ENCODE assay signal across 9 cellular contexts in the genomic region with DNA sequence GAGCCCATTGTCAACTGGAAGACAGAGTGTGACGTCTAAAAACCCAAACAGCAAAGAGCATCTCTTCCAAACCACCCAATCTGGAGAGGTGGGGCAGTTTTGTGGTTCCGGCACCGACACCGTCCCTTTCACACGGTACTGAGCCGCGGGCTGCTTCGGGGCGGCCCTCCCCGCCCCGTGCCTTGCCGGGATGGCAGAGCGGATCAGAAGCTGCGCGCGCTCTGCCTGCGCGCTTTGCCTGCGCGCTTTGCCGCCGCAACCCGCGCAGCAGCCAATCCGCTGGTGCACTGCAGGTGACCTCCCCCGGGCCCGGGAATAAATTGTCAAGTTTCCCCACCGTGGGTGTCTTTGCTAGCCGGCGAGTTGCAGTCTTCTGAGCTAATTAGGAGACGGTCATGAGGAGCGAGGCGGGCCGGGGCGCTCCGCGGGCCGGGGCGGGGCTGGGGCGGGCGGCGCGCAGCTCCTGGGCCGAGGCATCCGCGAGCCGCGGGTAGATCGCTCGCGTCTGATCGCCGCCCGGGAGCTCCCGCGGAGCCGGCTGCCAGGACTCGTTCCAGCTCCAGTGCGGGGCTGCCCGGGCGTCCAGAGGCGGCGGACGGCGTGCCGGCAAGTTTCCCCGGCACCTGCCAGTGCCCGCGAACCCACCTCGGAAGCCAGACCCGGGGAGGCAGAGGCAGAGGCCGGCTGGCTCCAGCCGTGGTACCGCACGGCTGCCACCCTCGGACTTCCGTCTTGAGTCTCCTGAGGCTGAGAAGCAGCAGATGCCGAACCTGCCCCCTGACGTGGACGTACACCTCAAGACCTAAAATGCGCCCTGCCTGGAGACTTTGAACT.
DNase-seq lines count a peak whose midpoint lies in the region; TF ChIP-seq lines count a peak whose summit lies in the region.
"Had no signal": no experiment of that assay in that cellular context is flagged by ENCODE, and none has a peak within 500 bp of the region (broad histone marks: within the 10 kb centered on the region; RNA-seq: fewer than 3 reads in every experiment).

No MANE protein-coding gene starts in this region.

- H3K9me3 ChIP-seq in breast epithelium (no peaks in the 10 kb centered on the region), mesenchymal stem cell (ENCODE audit: control insufficient read depth, low read length) (peaks cover 4% of the 10 kb centered on the region)

- no peak for TF ChIP-seq POLR2A in breast epithelium (IDR thresholded peaks at IDR 0.05)

- H3K36me3 ChIP-seq in breast epithelium (no peaks in the 10 kb centered on the region), mesenchymal stem cell (ENCODE audit: control insufficient read depth in 1 of 2, insufficient read depth in 2 of 2, low read depth in 1 of 2, low read length in 2 of 2) (no peaks in the 10 kb centered on the region)

- H3K27me3 Mint-ChIP-seq in type B pancreatic cell: peaks cover 62% of the 10 kb centered on the region
- peaks cover 26% of the 10 kb centered on the region for H3K27me3 Mint-ChIP-seq in activated T-helper 1 cell treated with anti-CD3 and anti-CD28 coated beads, Interleukin-12 subunit alpha, Interleukin-12 subunit beta, Interleukin-2, Interleukin-4 antibody, amounts not matched to agents 30 ng/mL and 10 ng/mL and 1 ng/mL, durations not matched to agents 14 hours and 24 hours and 36 hours (ENCODE audit: insufficient read depth)

- H2BK15ac ChIP-seq in mesenchymal stem cell (ENCODE audit: low read depth, poor library complexity, severe bottlenecking): no peak overlapping the region

- peaks cover 42% of the 10 kb centered on the region for H3K4me1 Mint-ChIP-seq in type B pancreatic cell (ENCODE audit: unreplicated experiment)
- H3K4me1 Mint-ChIP-seq in activated T-helper 1 cell treated with anti-CD3 and anti-CD28 coated beads, Interleukin-12 subunit alpha, Interleukin-12 subunit beta, Interleukin-2, Interleukin-4 antibody, amounts not matched to agents 30 ng/mL and 10 ng/mL and 1 ng/mL, durations not matched to agents 14 hours and 24 hours and 36 hours (ENCODE audit: low read depth): no peaks in the 10 kb centered on the region

- peaks cover 9% of the 10 kb centered on the region for H3K36me3 Mint-ChIP-seq in type B pancreatic cell
- H3K36me3 Mint-ChIP-seq in activated T-helper 1 cell treated with anti-CD3 and anti-CD28 coated beads, Interleukin-12 subunit alpha, Interleukin-12 subunit beta, Interleukin-2, Interleukin-4 antibody, amounts not matched to agents 30 ng/mL and 10 ng/mL and 1 ng/mL, durations not matched to agents 14 hours and 24 hours and 36 hours (ENCODE audit: low read depth): no peaks in the 10 kb centered on the region
- H3K36me3 Mint-ChIP-seq: IgD-negative memory B cell had no signal

- H3K27ac Mint-ChIP-seq in type B pancreatic cell: no peak overlapping the region
- H3K27ac Mint-ChIP-seq in activated T-helper 1 cell treated with anti-CD3 and anti-CD28 coated beads, Interleukin-12 subunit alpha, Interleukin-12 subunit beta, Interleukin-2, Interleukin-4 antibody, amounts not matched to agents 30 ng/mL and 10 ng/mL and 1 ng/mL, durations not matched to agents 14 hours and 24 hours and 36 hours: no peak overlapping the region
- H3K27ac Mint-ChIP-seq: IgD-negative memory B cell had no signal

- H4K8ac ChIP-seq in mesenchymal stem cell (ENCODE audit: low read length): no peak overlapping the region

- no peaks in the 10 kb centered on the region for H3K79me1 ChIP-seq in mesenchymal stem cell (replicated peaks; ENCODE audit: low read length, poor library complexity, severe bottlenecking)

- H2BK120ac ChIP-seq in mesenchymal stem cell (ENCODE audit: low read depth, low read length): no peak overlapping the region

- no peak overlapping the region for H2AFZ ChIP-seq in mesenchymal stem cell (ENCODE audit: low read depth, low read length)

- H3K23ac ChIP-seq in mesenchymal stem cell (ENCODE audit: low read length in 2 of 2): no peak overlapping the region

- H4K91ac ChIP-seq in mesenchymal stem cell (ENCODE audit: low read length): no peak overlapping the region

- 3% methylated on average over 81 of the region's 81 CpGs for WGBS in mesenchymal stem cell

- H3K4me2 ChIP-seq in mesenchymal stem cell (ENCODE audit: low read length, poor library complexity, severe bottlenecking): peak overlapping the region; percentile 98

- H3K4ac ChIP-seq in mesenchymal stem cell (ENCODE audit: low read depth in 1 of 2, low read length in 2 of 2): no peak overlapping the region

- no peak overlapping the region for H3K27ac ChIP-seq in breast epithelium
- H3K27ac ChIP-seq in mesenchymal stem cell (ENCODE audit: low read length, poor library complexity, severe bottlenecking): no peak overlapping the region

- DNase-seq in GM13977 (ENCODE audit: low spot score) (peak; percentile 75), NCI-H146 (lab: John Stamatoyannopoulos, UW) (peak; percentile 80), breast epithelium (ENCODE audit: low spot score in 2 of 2) (no peak), mesenchymal stem cell (no peak), type B pancreatic cell (ENCODE audit: extremely low spot score, unreplicated experiment) (no peak), T-helper 9 cell (no peak), DMS53 (lab: John Stamatoyannopoulos, UW) (no peak)
- no peak for DNase-seq in activated T-helper 1 cell treated with anti-CD3 and anti-CD28 coated beads, Interleukin-12 subunit alpha, Interleukin-12 subunit beta, Interleukin-2, Interleukin-4 antibody, amounts not matched to agents 30 ng/mL and 10 ng/mL and 1 ng/mL, durations not matched to agents 14 hours and 24 hours and 36 hours (ENCODE audit: low spot score)

- H3K4me1 ChIP-seq in breast epithelium (no peaks in the 10 kb centered on the region), mesenchymal stem cell (ENCODE audit: control insufficient read depth, insufficient read depth, low read depth, low read length) (peaks cover 13% of the 10 kb centered on the region)

- H3K9me3 Mint-ChIP-seq in type B pancreatic cell: peaks cover 6% of the 10 kb centered on the region
- no peaks in the 10 kb centered on the region for H3K9me3 Mint-ChIP-seq in activated T-helper 1 cell treated with anti-CD3 and anti-CD28 coated beads, Interleukin-12 subunit alpha, Interleukin-12 subunit beta, Interleukin-2, Interleukin-4 antibody, amounts not matched to agents 30 ng/mL and 10 ng/mL and 1 ng/mL, durations not matched to agents 14 hours and 24 hours and 36 hours

- in situ Hi-C loops in GM13977 (cut with MboI; ENCODE audit: low pct_unique_long_range_greater_than_20kb, low sequenced_read_pairs, unreplicated experiment): no loop called here

- no peak overlapping the region for H2BK12ac ChIP-seq in mesenchymal stem cell (ENCODE audit: low read length in 2 of 2)

- H3K27me3 ChIP-seq in breast epithelium (no peaks in the 10 kb centered on the region), mesenchymal stem cell (ENCODE audit: control insufficient read depth in 1 of 2, insufficient read depth in 1 of 2, low read length in 2 of 2) (peaks cover 23 to 43% of the 10 kb centered on the region in 2 experiments)

- intact Hi-C loops in breast epithelium (cut with DNase I; ENCODE audit: low total_unique reads): no loop called here
- intact Hi-C loops in activated T-helper 1 cell treated with anti-CD3 and anti-CD28 coated beads, Interleukin-12 subunit alpha, Interleukin-12 subunit beta, Interleukin-2, Interleukin-4 antibody, amounts not matched to agents 30 ng/mL and 10 ng/mL and 1 ng/mL, durations not matched to agents 14 hours and 24 hours and 36 hours (cut with micrococcal nuclease): no loop called here

- H2AK5ac ChIP-seq in mesenchymal stem cell (ENCODE audit: low read length, severe bottlenecking): no peak overlapping the region

- H3K9ac ChIP-seq in mesenchymal stem cell (ENCODE audit: low read length): no peak overlapping the region

- H3K18ac ChIP-seq in mesenchymal stem cell (ENCODE audit: low read depth in 1 of 2, low read length in 2 of 2): no peak overlapping the region

- no peak overlapping the region for H3K14ac ChIP-seq in mesenchymal stem cell (ENCODE audit: low read length in 2 of 2)

- H3K4me3 Mint-ChIP-seq in type B pancreatic cell: peak overlapping the region; percentile 84
- no peak overlapping the region for H3K4me3 Mint-ChIP-seq in activated T-helper 1 cell treated with anti-CD3 and anti-CD28 coated beads, Interleukin-12 subunit alpha, Interleukin-12 subunit beta, Interleukin-2, Interleukin-4 antibody, amounts not matched to agents 30 ng/mL and 10 ng/mL and 1 ng/mL, durations not matched to agents 14 hours and 24 hours and 36 hours

- H2BK5ac ChIP-seq in mesenchymal stem cell (ENCODE audit: low read depth, low read length, poor library complexity, severe bottlenecking): no peak overlapping the region

- TF ChIP-seq CTCF in GM13977 (IDR thresholded peaks at IDR 0.05; ENCODE audit: extremely low read depth, insufficient read depth, missing control alignments) (no peak), breast epithelium (IDR thresholded peaks at IDR 0.05) (no peak), type B pancreatic cell (conservative IDR thresholded peaks at IDR 0.05) (no peak)

- peak overlapping the region; percentile 31 to 69 (median 56) for H3K4me3 ChIP-seq in breast epithelium
- H3K4me3 ChIP-seq in mesenchymal stem cell (ENCODE audit: insufficient read depth in 1 of 2, low read depth in 1 of 2, low read length in 2 of 2): peak overlapping the region; percentile 51 to 63

Comparison
In these comparisons a context has a peak if more than half of its experiments do, and no peak if none do; other contexts are left out.
1. DNase-seq: peak in GM13977 (single experiment) and NCI-H146 (single experiment); none in breast epithelium (0 of 2), mesenchymal stem cell (single experiment), type B pancreatic cell (single experiment), activated T-helper 1 cell treated with anti-CD3 and anti-CD28 coated beads, Interleukin-12 subunit alpha, Interleukin-12 subunit beta, Interleukin-2, Interleukin-4 antibody, amounts not matched to agents 30 ng/mL and 10 ng/mL and 1 ng/mL, durations not matched to agents 14 hours and 24 hours and 36 hours (single experiment), T-helper 9 cell (single experiment) and DMS53 (single experiment).